In genomic region chr17:12388206-12388605, GRCh38 we compare ENCODE assay signal across 21 cellular contexts.
DNase-seq lines count a peak whose midpoint lies in the region; ATAC-seq and TF ChIP-seq lines count a peak whose summit lies in the region.
"Had no signal": no experiment of that assay in that cellular context is flagged by ENCODE, and none has a peak within 500 bp of the region (broad histone marks: within the 10 kb centered on the region; RNA-seq: fewer than 3 reads in every experiment).

No MANE protein-coding gene starts in this region.

- ATAC-seq in HG03571 (IDR thresholded peaks at IDR 0.05; ENCODE audit: unreplicated experiment): no peak
- ATAC-seq: WTC11 had no signal

- no peaks in the 10 kb centered on the region for H3K27me3 Mint-ChIP-seq in CD14-positive monocyte (ENCODE audit: low read depth in 3 of 3)

- peaks cover 0 to 14% (median 3%) of the 10 kb centered on the region in 7 donors for H3K9me3 Mint-ChIP-seq in CD14-positive monocyte

- no peaks in the 10 kb centered on the region for H3K36me3 ChIP-seq in fibroblast of lung (ENCODE audit: control insufficient read depth, insufficient read depth, low read length)
- no peaks in the 10 kb centered on the region for H3K36me3 ChIP-seq in osteoblast (ENCODE audit: insufficient read depth, low read length)
- no peaks in the 10 kb centered on the region for H3K36me3 ChIP-seq in H7 (replicated peaks; ENCODE audit: control insufficient read depth, insufficient read depth, low read length)
- H3K36me3 ChIP-seq in HAP-1 (replicated peaks): no peaks in the 10 kb centered on the region
- H3K36me3 ChIP-seq: ascending aorta, spleen, stomach had no signal

- H3K27ac Mint-ChIP-seq in CD14-positive monocyte: no peak overlapping the region
- H3K27ac Mint-ChIP-seq: WTC11 had no signal

- no peaks in the 10 kb centered on the region for H4K20me1 ChIP-seq in fibroblast of lung (ENCODE audit: control insufficient read depth, extremely low read depth, insufficient read depth, low read length)
- no peaks in the 10 kb centered on the region for H4K20me1 ChIP-seq in osteoblast (ENCODE audit: insufficient read depth, low read length)

- H3K27ac ChIP-seq in fibroblast of lung (ENCODE audit: insufficient read depth, low read length) (no peak overlapping the region), osteoblast (ENCODE audit: low read depth, low read length) (no peak overlapping the region)
- H3K27ac ChIP-seq: ascending aorta, SK-N-MC, spleen, stomach had no signal

- H3K4me3 ChIP-seq in fibroblast of lung (replicated peaks in 1 of 4; ENCODE audit: control extremely low read depth in 1 of 4, insufficient read depth in 1 of 4, low read depth in 3 of 4, low read length in 4 of 4) (no peak overlapping the region), osteoblast (ENCODE audit: insufficient read depth, low read length) (no peak overlapping the region), H7 (ENCODE audit: insufficient read depth, low read depth, low read length) (no peak overlapping the region), HAP-1 (no peak overlapping the region)
- H3K4me3 ChIP-seq: ascending aorta, SK-N-MC, spleen, stomach had no signal

- H3K27me3 ChIP-seq in fibroblast of lung (ENCODE audit: control insufficient read depth, insufficient read depth, low read length): no peaks in the 10 kb centered on the region
- no peaks in the 10 kb centered on the region for H3K27me3 ChIP-seq in osteoblast (ENCODE audit: insufficient read depth, low read length)
- no peaks in the 10 kb centered on the region for H3K27me3 ChIP-seq in H7 (ENCODE audit: control insufficient read depth, insufficient read depth, low read length)
- H3K27me3 ChIP-seq in HAP-1 (ENCODE audit: low read depth): no peaks in the 10 kb centered on the region
- H3K27me3 ChIP-seq: ascending aorta, spleen, stomach had no signal

- TF ChIP-seq CTCF in fibroblast of lung (conservative IDR thresholded peaks at IDR 0.05 in 1 of 2, IDR thresholded peaks at IDR 0.05 in 1 of 2; ENCODE audit: low read depth in 1 of 2, low read length in 2 of 2) (no peak), osteoblast (IDR thresholded peaks at IDR 0.05; ENCODE audit: extremely low read depth, low read depth, low read length) (no peak), CD14-positive monocyte (IDR thresholded peaks at IDR 0.05) (no peak)

- no peaks in the 10 kb centered on the region for H3K9me3 ChIP-seq in fibroblast of lung (ENCODE audit: control insufficient read depth, insufficient read depth, low read depth, low read length)
- H3K9me3 ChIP-seq in osteoblast (ENCODE audit: low read depth, low read length): no peaks in the 10 kb centered on the region
- no peaks in the 10 kb centered on the region for H3K9me3 ChIP-seq in HAP-1
- H3K9me3 ChIP-seq: ascending aorta, stomach had no signal

- H3K79me2 ChIP-seq in fibroblast of lung (ENCODE audit: control insufficient read depth, insufficient read depth, low read length) (no peaks in the 10 kb centered on the region), osteoblast (ENCODE audit: insufficient read depth, low read length) (no peaks in the 10 kb centered on the region)

- no peaks in the 10 kb centered on the region for H3K36me3 Mint-ChIP-seq in CD14-positive monocyte
- H3K36me3 Mint-ChIP-seq: WTC11 had no signal

- intact Hi-C loops in CD14-positive monocyte (cut with micrococcal nuclease): no loop called here

- in situ Hi-C loops in HAP-1 (cut with MboI; ENCODE audit: low sequenced_read_pairs): no loop called here

- peak; percentile 95 for DNase-seq in EH (ENCODE audit: low read depth)
- DNase-seq in M059J (ENCODE audit: low read depth): peak; percentile 82
- peak; percentile 34 to 52 for DNase-seq in fibroblast of lung (ENCODE audit: low read depth in 2 of 2)
- DNase-seq in osteoblast (ENCODE audit: insufficient read length, low spot score, missing footprints): peak; percentile 74
- no peak for DNase-seq in H7
- DNase-seq in CD14-positive monocyte (ENCODE audit: low spot score): no peak
- DNase-seq in HAP-1 (ENCODE audit: low spot score in 2 of 2): no peak
- DNase-seq: activated CD4-positive, alpha-beta T cell treated with anti-CD3 and anti-CD28 coated beads, Interleukin-2, amount 50 U/mL, for 48 hours; AML-193; effector CD8-positive, alpha-beta T cell; glutamatergic neuron; NCI-H1417 treated with DMSO at 0.1 percent for 48 hours; NCI-H526 treated with DMSO at 0.1 percent for 48 hours; spleen; stimulated activated CD4-positive, alpha-beta T cell treated with anti-CD3 and anti-CD28 coated beads, Interleukin-4, amount 100 ng/mL, for 24 hours; stomach; trophoblast cell had no signal

- no peak overlapping the region for H3K4me2 ChIP-seq in fibroblast of lung (ENCODE audit: extremely low read depth, insufficient read depth, low read length)
- H3K4me2 ChIP-seq in osteoblast (ENCODE audit: insufficient read depth, low read length): no peak overlapping the region

- no peak overlapping the region for H3K4me3 Mint-ChIP-seq in CD14-positive monocyte
- H3K4me3 Mint-ChIP-seq: WTC11 had no signal

- no peaks in the 10 kb centered on the region for H3K4me1 Mint-ChIP-seq in CD14-positive monocyte

- H3K4me1 ChIP-seq in fibroblast of lung (ENCODE audit: control insufficient read depth, extremely low read depth, insufficient read depth, low read length) (no peaks in the 10 kb centered on the region), osteoblast (ENCODE audit: insufficient read depth, low read length) (no peaks in the 10 kb centered on the region), HAP-1 (no peaks in the 10 kb centered on the region)
- H3K4me1 ChIP-seq: spleen, stomach had no signal

- no peak overlapping the region for H2AFZ ChIP-seq in fibroblast of lung (ENCODE audit: low read length)
- no peak overlapping the region for H2AFZ ChIP-seq in osteoblast (ENCODE audit: low read length)

- H3K9ac ChIP-seq in fibroblast of lung (ENCODE audit: insufficient read depth, low read length): no peak overlapping the region

Comparison
In these comparisons a context has a peak if more than half of its experiments do, and no peak if none do; other contexts are left out.
1. DNase-seq: peak in EH (single experiment), M059J (single experiment), fibroblast of lung (2 of 2) and osteoblast (single experiment); none in H7 (single experiment), CD14-positive monocyte (single experiment) and HAP-1 (0 of 2).